In the genomic region with DNA sequence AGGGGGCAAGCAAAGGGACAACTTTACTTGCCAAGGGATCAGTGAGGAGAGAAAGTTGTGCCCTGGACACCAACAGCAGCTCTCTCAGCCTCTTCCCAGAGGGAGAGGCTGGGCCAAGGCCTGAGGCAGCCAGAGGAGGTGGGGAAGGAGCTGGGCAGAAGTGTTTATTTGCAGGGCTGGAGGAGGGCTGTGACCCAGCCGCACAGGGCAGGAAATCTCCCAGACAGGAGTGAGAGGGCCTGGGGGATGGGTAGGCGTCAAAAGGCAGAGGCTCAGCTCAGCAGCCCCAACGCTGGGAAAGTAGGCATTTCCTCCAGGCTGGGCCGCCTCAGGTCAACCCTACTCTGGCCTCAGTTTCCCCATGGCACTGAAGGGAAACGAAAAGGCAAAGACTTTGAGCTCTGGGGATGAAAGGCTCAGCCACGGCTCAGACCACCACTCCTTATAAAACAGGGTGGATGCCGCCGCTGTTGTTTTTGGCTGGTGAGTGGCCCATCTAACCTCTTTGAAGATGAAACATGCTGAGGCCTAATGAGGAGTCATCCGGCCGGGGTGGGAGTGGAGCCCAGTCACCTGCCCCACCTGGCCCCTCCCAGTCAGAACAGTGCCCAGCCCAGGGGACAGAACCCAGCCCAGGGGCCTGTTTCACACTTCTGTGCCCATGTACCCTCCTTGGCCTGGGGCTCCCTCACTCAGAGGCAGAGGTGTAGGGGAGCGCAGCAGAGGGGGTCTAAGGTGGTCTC, we compare ENCODE assay signal across 10 cellular contexts. TPM values are rescaled to one million over a fixed set of nuclear protein-coding genes. Genes with fewer than 3 reads are reported as not detected.
DNase-seq lines count a peak whose midpoint lies in the region; TF ChIP-seq lines count a peak whose summit lies in the region.
"Had no signal": no experiment of that assay in that cellular context is flagged by ENCODE, and none has a peak within 500 bp of the region (broad histone marks: within the 10 kb centered on the region; RNA-seq: fewer than 3 reads in every experiment).

No MANE protein-coding gene starts in this region.

- DNase-seq in cardiac fibroblast (ENCODE audit: low read depth in 2 of 2) (peak; percentile 31 to 53), NCI-H524 treated with DMSO at 0.1 percent for 48 hours (lab: John Stamatoyannopoulos, UW) (no peak), T1000 (lab: John Stamatoyannopoulos, UW) (no peak), NCI-H748 treated with DMSO at 0.1 percent for 48 hours (lab: John Stamatoyannopoulos, UW) (no peak), Calu3 (no peak)
- DNase-seq: DND-41, NCI-H1930 had no signal

- CTCF ChIA-PET in Calu3 (lab: Charles Lee): interaction anchor here (1.5 to 1.7 kb wide), 2 partner anchors 11 to 34 kb away, joined by 4 to 5 read pairs; a partner anchor contains a TSS

- no peaks in the 10 kb centered on the region for H3K36me3 Mint-ChIP-seq in Calu3 (ENCODE audit: insufficient read depth, unreplicated experiment)

- H3K27ac ChIP-seq in BLaER1 treated with 17β-estradiol and CSF1 and Interleukin-3, amounts not matched to agents 10 nM and 100 nM: peak overlapping the region in 3 of 11 experiments; percentile 8 to 15 (median 14); a peak in 3 of 22 replicates
- H3K27ac ChIP-seq in HUES48 (ENCODE audit: low read depth, low read length) (peak overlapping the region; percentile 11), mesodermal cell (ENCODE audit: low read depth, low read length, severe bottlenecking) (peak overlapping the region; percentile 82)

- intact Hi-C loops in Calu3 (cut with micrococcal nuclease; ENCODE audit: unreplicated experiment): no loop called here

- no peak for TF ChIP-seq CTCF in cardiac fibroblast (IDR thresholded peaks at IDR 0.05; ENCODE audit: low read depth, low read length)
- no peak for TF ChIP-seq CTCF in Calu3 (IDR thresholded peaks at IDR 0.05; ENCODE audit: unreplicated experiment)

- H3K9me3 Mint-ChIP-seq in Calu3 (ENCODE audit: low read depth, unreplicated experiment): no peaks in the 10 kb centered on the region

- peaks cover 49% of the 10 kb centered on the region for H3K4me1 Mint-ChIP-seq in Calu3 (ENCODE audit: low read depth, unreplicated experiment)

- H3K4me3 ChIP-seq in BLaER1 treated with 17β-estradiol and CSF1 and Interleukin-3, amounts not matched to agents 10 nM and 100 nM: no peak overlapping the region
- H3K4me3 ChIP-seq in HUES48 (ENCODE audit: low read depth, low read length) (no peak overlapping the region), cardiac fibroblast (replicated peaks in 1 of 2; ENCODE audit: low read depth in 2 of 2, low read length in 2 of 2) (no peak overlapping the region), mesodermal cell (ENCODE audit: extremely low read depth, insufficient read depth, low read length, poor library complexity, severe bottlenecking) (no peak overlapping the region)

- H3K27ac Mint-ChIP-seq in Calu3 (ENCODE audit: unreplicated experiment): no peak overlapping the region

- peaks cover 38 to 79% (median 74%) of the 10 kb centered on the region in 10 experiments for H3K4me1 ChIP-seq in BLaER1 treated with 17β-estradiol and CSF1 and Interleukin-3, amounts not matched to agents 10 nM and 100 nM
- H3K4me1 ChIP-seq in HUES48 (ENCODE audit: control insufficient read depth, insufficient read depth, low read length): peaks cover 20% of the 10 kb centered on the region; the same call in 1 of the 2 replicates
- H3K4me1 ChIP-seq in mesodermal cell (ENCODE audit: control insufficient read depth, insufficient read depth, low read length, poor library complexity, severe bottlenecking): peaks cover 49% of the 10 kb centered on the region

- no peaks in the 10 kb centered on the region for H3K27me3 Mint-ChIP-seq in Calu3 (ENCODE audit: unreplicated experiment)

- H3K4me2 ChIP-seq in BLaER1 treated with 17β-estradiol and CSF1 and Interleukin-3, amounts not matched to agents 10 nM and 100 nM: peak overlapping the region; percentile 52 to 78 (median 62)

- H3K4me3 Mint-ChIP-seq in Calu3 (ENCODE audit: low read depth, unreplicated experiment): no peak overlapping the region

- no peaks in the 10 kb centered on the region for H3K9me3 ChIP-seq in BLaER1 treated with 17β-estradiol and CSF1 and Interleukin-3, amounts not matched to agents 10 nM and 100 nM (replicated peaks in 1 of 11)
- H3K9me3 ChIP-seq in HUES48 (ENCODE audit: control insufficient read depth, insufficient read depth, low read length): no peaks in the 10 kb centered on the region
- no peaks in the 10 kb centered on the region for H3K9me3 ChIP-seq in mesodermal cell (ENCODE audit: control insufficient read depth, low read length)

- H3K27me3 ChIP-seq in BLaER1 treated with 17β-estradiol and CSF1 and Interleukin-3, amounts not matched to agents 10 nM and 100 nM: peaks cover 0 to 35% (median 0%) of the 10 kb centered on the region in 11 experiments; a peak in 4 of 22 replicates
- H3K27me3 ChIP-seq in HUES48 (ENCODE audit: control insufficient read depth, insufficient read depth, low read length): no peaks in the 10 kb centered on the region

- H4K20me1 ChIP-seq in BLaER1 treated with 17β-estradiol and CSF1 and Interleukin-3, amounts not matched to agents 10 nM and 100 nM: peaks cover 0 to 34% (median 0%) of the 10 kb centered on the region in 11 experiments; a peak in 5 of 22 replicates

- no peak overlapping the region; a peak in 1 of 22 replicates for H3K9ac ChIP-seq in BLaER1 treated with 17β-estradiol and CSF1 and Interleukin-3, amounts not matched to agents 10 nM and 100 nM
- no peak overlapping the region for H3K9ac ChIP-seq in HUES48 (ENCODE audit: low read depth, low read length)

- WGBS in mesodermal cell (ENCODE audit: insufficient coverage in 2 of 2), 2 experiments: 45 to 50% methylated on average over 5 to 6 of the region's 11 CpGs

- no TSS peak for BruUV-seq in Calu3 (replicated peaks; lab: Mats Ljungman, UMichigan)

- H3K36me3 ChIP-seq in BLaER1 treated with 17β-estradiol and CSF1 and Interleukin-3, amounts not matched to agents 10 nM and 100 nM: no peaks in the 10 kb centered on the region
- H3K36me3 ChIP-seq in HUES48 (ENCODE audit: control insufficient read depth, insufficient read depth, low read length) (no peaks in the 10 kb centered on the region), mesodermal cell (ENCODE audit: control insufficient read depth, insufficient read depth, low read length) (no peaks in the 10 kb centered on the region)

RNA-seq across cellular contexts. Expression of a gene that starts 21.9 kb away (rescaled TPM):
- 113 TPM for polyA plus RNA-seq in mesodermal cell (2013, experiment 1 of 2)
- polyA plus RNA-seq in mesodermal cell (2013, experiment 2 of 2): 80.1 TPM
- 23.8 and 25.3 TPM in 2 replicates for total RNA-seq in Calu3 (2022)

RNA-seq across cellular contexts. Expression of a gene that starts 33.9 kb away (rescaled TPM):
- 11.3 TPM for polyA plus RNA-seq in mesodermal cell (2013, experiment 1 of 2)
- 10.2 TPM for polyA plus RNA-seq in mesodermal cell (2013, experiment 2 of 2)
- total RNA-seq in Calu3 (2022): 12.2 and 14.1 TPM in 2 replicates

RNA-seq across cellular contexts. Expression of a gene that starts 47.9 kb away (rescaled TPM):
- 2.4 TPM for polyA plus RNA-seq in mesodermal cell (2013, experiment 1 of 2)
- 1.4 TPM for polyA plus RNA-seq in mesodermal cell (2013, experiment 2 of 2)
- total RNA-seq in Calu3 (2022): 6.5 and 7.5 TPM in 2 replicates

Comparison
In these comparisons a context has a peak if more than half of its experiments do, and no peak if none do; other contexts are left out.
1. DNase-seq: peak in cardiac fibroblast (2 of 2); none in NCI-H524 treated with DMSO at 0.1 percent for 48 hours (single experiment), T1000 (single experiment), NCI-H748 treated with DMSO at 0.1 percent for 48 hours (single experiment) and Calu3 (single experiment).